1 cellular context compared by ENCODE assay signal in genomic region chrX:22445880-22446279, GRCh38.
TF ChIP-seq lines count a peak whose summit lies in the region.

No MANE protein-coding gene starts in this region.

TF ChIP-seq in WTC11, 78 proteins besides CTCF, POLR2A, EP300 and RAD21 (continued from another document):
- TF ChIP-seq, protein P1, sequence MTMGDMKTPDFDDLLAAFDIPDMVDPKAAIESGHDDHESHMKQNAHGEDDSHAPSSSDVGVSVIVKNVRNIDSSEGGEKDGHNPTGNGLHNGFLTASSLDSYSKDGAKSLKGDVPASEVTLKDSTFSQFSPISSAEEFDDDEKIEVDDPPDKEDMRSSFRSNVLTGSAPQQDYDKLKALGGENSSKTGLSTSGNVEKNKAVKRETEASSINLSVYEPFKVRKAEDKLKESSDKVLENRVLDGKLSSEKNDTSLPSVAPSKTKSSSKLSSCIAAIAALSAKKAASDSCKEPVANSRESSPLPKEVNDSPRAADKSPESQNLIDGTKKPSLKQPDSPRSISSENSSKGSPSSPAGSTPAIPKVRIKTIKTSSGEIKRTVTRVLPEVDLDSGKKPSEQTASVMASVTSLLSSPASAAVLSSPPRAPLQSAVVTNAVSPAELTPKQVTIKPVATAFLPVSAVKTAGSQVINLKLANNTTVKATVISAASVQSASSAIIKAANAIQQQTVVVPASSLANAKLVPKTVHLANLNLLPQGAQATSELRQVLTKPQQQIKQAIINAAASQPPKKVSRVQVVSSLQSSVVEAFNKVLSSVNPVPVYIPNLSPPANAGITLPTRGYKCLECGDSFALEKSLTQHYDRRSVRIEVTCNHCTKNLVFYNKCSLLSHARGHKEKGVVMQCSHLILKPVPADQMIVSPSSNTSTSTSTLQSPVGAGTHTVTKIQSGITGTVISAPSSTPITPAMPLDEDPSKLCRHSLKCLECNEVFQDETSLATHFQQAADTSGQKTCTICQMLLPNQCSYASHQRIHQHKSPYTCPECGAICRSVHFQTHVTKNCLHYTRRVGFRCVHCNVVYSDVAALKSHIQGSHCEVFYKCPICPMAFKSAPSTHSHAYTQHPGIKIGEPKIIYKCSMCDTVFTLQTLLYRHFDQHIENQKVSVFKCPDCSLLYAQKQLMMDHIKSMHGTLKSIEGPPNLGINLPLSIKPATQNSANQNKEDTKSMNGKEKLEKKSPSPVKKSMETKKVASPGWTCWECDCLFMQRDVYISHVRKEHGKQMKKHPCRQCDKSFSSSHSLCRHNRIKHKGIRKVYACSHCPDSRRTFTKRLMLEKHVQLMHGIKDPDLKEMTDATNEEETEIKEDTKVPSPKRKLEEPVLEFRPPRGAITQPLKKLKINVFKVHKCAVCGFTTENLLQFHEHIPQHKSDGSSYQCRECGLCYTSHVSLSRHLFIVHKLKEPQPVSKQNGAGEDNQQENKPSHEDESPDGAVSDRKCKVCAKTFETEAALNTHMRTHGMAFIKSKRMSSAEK (CRISPR knock-in tag; IDR thresholded peaks at IDR 0.05; ENCODE audit: borderline replicate concordance) = no peak
- TF ChIP-seq GABPB1 (CRISPR knock-in tag; IDR thresholded peaks at IDR 0.05) = no peak
TF ChIP-seq in WTC11: peak in this region for 0.
